12 cellular contexts compared by ENCODE assay signal in genomic region chr10:13633689-13634088, GRCh38. TPM values are rescaled to one million over a fixed set of nuclear protein-coding genes. Genes with fewer than 3 reads are reported as not detected.
DNase-seq lines count a peak whose midpoint lies in the region; TF ChIP-seq lines count a peak whose summit lies in the region.
"Had no signal": no experiment of that assay in that cellular context is flagged by ENCODE, and none has a peak within 500 bp of the region (broad histone marks: within the 10 kb centered on the region; RNA-seq: fewer than 3 reads in every experiment).

No MANE protein-coding gene starts in this region.

- peaks cover 25% of the 10 kb centered on the region for H3K36me3 Mint-ChIP-seq in osteocyte (ENCODE audit: unreplicated experiment)

- H3K4me1 Mint-ChIP-seq in osteocyte (ENCODE audit: unreplicated experiment): peaks cover 20% of the 10 kb centered on the region
- H3K4me1 Mint-ChIP-seq: stimulated activated effector memory CD8-positive, alpha-beta T cell treated with anti-CD3 and anti-CD28 coated beads, Interleukin-12 subunit alpha, Interleukin-12 subunit beta, amount 100 ng/mL, for 72 hours had no signal

- H3K27me3 ChIP-seq in Peyer's patch (no peaks in the 10 kb centered on the region), neural cell (ENCODE audit: insufficient read depth, low read depth, low read length) (no peaks in the 10 kb centered on the region)

- no peaks in the 10 kb centered on the region for H3K79me2 ChIP-seq in neural cell (replicated peaks; ENCODE audit: insufficient read depth, low read length)

- H3K9me2 ChIP-seq in neural cell (ENCODE audit: insufficient read depth, low read length): no peaks in the 10 kb centered on the region

- H3K27ac ChIP-seq in Peyer's patch (peak overlapping the region in 3 of 4 donors; percentile 44 to 83 (median 66)), neural cell (ENCODE audit: low read length) (peak overlapping the region; percentile 23)
- H3K27ac ChIP-seq: C4-2B had no signal

- intact Hi-C loops in lower leg skin (cut with DNase I; ENCODE audit: low total_unique reads): no loop called here

- peak; percentile 65 for DNase-seq in AG04449 (ENCODE audit: low read depth, low spot score)
- no peak for DNase-seq in Peyer's patch
- peak; percentile 91 for DNase-seq in fibroblast of the aortic adventitia (ENCODE audit: low read depth)
- no peak for DNase-seq in lower leg skin (ENCODE audit: low spot score in 2 of 2)
- DNase-seq in osteocyte (ENCODE audit: extremely low spot score, unreplicated experiment): no peak
- no peak for DNase-seq in HT-29 (ENCODE audit: low spot score)
- no peak for DNase-seq in effector CD4-positive, alpha-beta T cell
- DNase-seq: activated CD8-positive, alpha-beta T cell treated with anti-CD3 and anti-CD28 coated beads for 36 hours had no signal

- H3K9ac ChIP-seq in neural cell (ENCODE audit: low read length): no peak overlapping the region

- peaks cover 0 to 10% (median 0%) of the 10 kb centered on the region in 4 donors for H3K4me1 ChIP-seq in Peyer's patch

- TF ChIP-seq CTCF in AG04449 (IDR thresholded peaks at IDR 0.05; ENCODE audit: insufficient read depth, low read length, missing control alignments): no peak
- no peak for TF ChIP-seq CTCF in Peyer's patch (IDR thresholded peaks at IDR 0.05)
- TF ChIP-seq CTCF in fibroblast of the aortic adventitia (IDR thresholded peaks at IDR 0.05; ENCODE audit: insufficient read depth, low read length): no peak
- no peak for TF ChIP-seq CTCF in neural cell (IDR thresholded peaks at IDR 0.05; ENCODE audit: poor library complexity, severe bottlenecking)
- TF ChIP-seq CTCF in lower leg skin (IDR thresholded peaks at IDR 0.05): no peak
- no peak for TF ChIP-seq CTCF in osteocyte (IDR thresholded peaks at IDR 0.05)

- WGBS in lower leg skin, 2 donors: 72 to 74% methylated on average over 7 of the region's 7 CpGs

- H3F3A ChIP-seq in neural cell (ENCODE audit: insufficient read depth, low read length, poor library complexity, severe bottlenecking): no peaks in the 10 kb centered on the region

- no peaks in the 10 kb centered on the region for H3K27me3 Mint-ChIP-seq in osteocyte (ENCODE audit: unreplicated experiment)
- H3K27me3 Mint-ChIP-seq: activated CD8-positive, alpha-beta T cell treated with anti-CD3 and anti-CD28 coated beads for 36 hours; brain had no signal

- no peak overlapping the region for H3K4me2 ChIP-seq in neural cell (ENCODE audit: low read length)

- TF ChIP-seq POLR2A in Peyer's patch (IDR thresholded peaks at IDR 0.05) (no peak), lower leg skin (IDR thresholded peaks at IDR 0.05) (no peak)

- H4K20me1 ChIP-seq in neural cell (ENCODE audit: insufficient read depth): no peaks in the 10 kb centered on the region

- no peak overlapping the region for H3K27ac Mint-ChIP-seq in osteocyte (ENCODE audit: unreplicated experiment)
- H3K27ac Mint-ChIP-seq: activated CD8-positive, alpha-beta T cell treated with anti-CD3 and anti-CD28 coated beads for 36 hours; stimulated activated effector memory CD8-positive, alpha-beta T cell treated with anti-CD3 and anti-CD28 coated beads, Interleukin-12 subunit alpha, Interleukin-12 subunit beta, amount 100 ng/mL, for 72 hours had no signal

- CTCF ChIA-PET in AG04449 (lab: Yijun Ruan, JAX): interaction anchor here (0.7 to 1.5 kb wide), 5 partner anchors 12 to 144 kb away, joined by 3 to 7 read pairs (median 3); no protein-coding TSS in a partner anchor

- H3K4me3 ChIP-seq in AG04449 (ENCODE audit: low read depth, low read length): no peak overlapping the region
- H3K4me3 ChIP-seq in Peyer's patch: no peak overlapping the region
- H3K4me3 ChIP-seq in fibroblast of the aortic adventitia (ENCODE audit: low read depth, low read length): no peak overlapping the region
- no peak overlapping the region for H3K4me3 ChIP-seq in neural cell (ENCODE audit: low read length)
- H3K4me3 ChIP-seq in lower leg skin (ENCODE audit: low read depth, poor library complexity, severe bottlenecking): no peak overlapping the region

- H3K9me3 ChIP-seq in Peyer's patch (no peaks in the 10 kb centered on the region), neural cell (ENCODE audit: low read length) (no peaks in the 10 kb centered on the region)

- peaks cover 0 to 18% (median 0%) of the 10 kb centered on the region in 3 donors for H3K36me3 ChIP-seq in Peyer's patch
- H3K36me3 ChIP-seq in neural cell (ENCODE audit: insufficient read depth, low read length): no peaks in the 10 kb centered on the region

- no peaks in the 10 kb centered on the region for H3K9me3 Mint-ChIP-seq in osteocyte (ENCODE audit: unreplicated experiment)
- H3K9me3 Mint-ChIP-seq: activated CD8-positive, alpha-beta T cell treated with anti-CD3 and anti-CD28 coated beads for 36 hours; brain; stimulated activated effector memory CD8-positive, alpha-beta T cell treated with anti-CD3 and anti-CD28 coated beads, Interleukin-12 subunit alpha, Interleukin-12 subunit beta, amount 100 ng/mL, for 72 hours had no signal

- no peak for TF ChIP-seq EP300 in neural cell (conservative IDR thresholded peaks at IDR 0.05; ENCODE audit: poor library complexity, severe bottlenecking)

- POLR2A ChIA-PET in AG04449 (lab: Yijun Ruan, JAX): no interaction called here

- TF ChIP-seq RAD21 in neural cell (conservative IDR thresholded peaks at IDR 0.05): no peak

- H3K4me3 Mint-ChIP-seq in osteocyte (ENCODE audit: unreplicated experiment): no peak overlapping the region
- H3K4me3 Mint-ChIP-seq: activated CD8-positive, alpha-beta T cell treated with anti-CD3 and anti-CD28 coated beads for 36 hours; brain; stimulated activated effector memory CD8-positive, alpha-beta T cell treated with anti-CD3 and anti-CD28 coated beads, Interleukin-12 subunit alpha, Interleukin-12 subunit beta, amount 100 ng/mL, for 72 hours had no signal

- no peak overlapping the region for H2AFZ ChIP-seq in neural cell (ENCODE audit: low read depth, low read length)

TF ChIP-seq in neural cell, 6 proteins besides CTCF, POLR2A, EP300 and RAD21:
- TF ChIP-seq POLR2AphosphoS5 (IDR thresholded peaks at IDR 0.05) (no peak), MXI1 (conservative IDR thresholded peaks at IDR 0.05; ENCODE audit: poor library complexity, severe bottlenecking) (no peak), EZH2 (IDR thresholded peaks at IDR 0.05; ENCODE audit: borderline replicate concordance, insufficient read depth, low read length, poor library complexity, severe bottlenecking) (no peak), REST (IDR thresholded peaks at IDR 0.05; ENCODE audit: borderline replicate concordance) (no peak), TAF1 (IDR thresholded peaks at IDR 0.05; ENCODE audit: low read depth) (no peak), SMC3 (conservative IDR thresholded peaks at IDR 0.05; ENCODE audit: poor library complexity) (no peak)
TF ChIP-seq in neural cell: peak in this region for 0.

RNA-seq across cellular contexts. Expression of gene PRPF18, which starts 46.9 kb away (rescaled TPM):
- total RNA-seq in Peyer's patch: 100 to 1,000 TPM in 1 of 4 donors, 10 to 100 TPM in 3; 39.9 to 175 (median 49.6) TPM
- 37.0 and 89.4 TPM in 2 replicates for total RNA-seq in fibroblast of the aortic adventitia (ENCODE audit: low replicate concordance)
- 43.9 and 56.7 TPM in 2 replicates for polyA plus RNA-seq in neural cell
- polyA minus RNA-seq in neural cell: 81.6 and 111 TPM in 2 replicates
- total RNA-seq in lower leg skin: 10 to 100 TPM; 24.4 to 31.7 (median 29.6) TPM
- total RNA-seq in osteocyte: 17.9 and 19.2 TPM in 2 replicates
- total RNA-seq in HT-29 (2014; rRNA removed; shearing (Covaris generic)): 15.2 and 18.3 TPM in 2 replicates

Comparison
In these comparisons a context has a peak if more than half of its experiments do, and no peak if none do; other contexts are left out.
1. DNase-seq: peak in AG04449 (single experiment) and fibroblast of the aortic adventitia (single experiment); none in Peyer's patch (0 of 3), lower leg skin (0 of 2), osteocyte (single experiment), HT-29 (single experiment) and effector CD4-positive, alpha-beta T cell (single experiment).